ENCODE assay signal across 21 cellular contexts in genomic region chr4:89541998-89542397, GRCh38.
A peak's percentile ranks its signal among the peaks of the same experiment; 100 is the strongest.
DNase-seq lines count a peak whose midpoint lies in the region; ATAC-seq and TF ChIP-seq lines count a peak whose summit lies in the region.
"Had no signal": no experiment of that assay in that cellular context is flagged by ENCODE, and none has a peak within 500 bp of the region (broad histone marks: within the 10 kb centered on the region; RNA-seq: fewer than 3 reads in every experiment).

No MANE protein-coding gene starts in this region.

- H3K4ac ChIP-seq in IMR-90 (ENCODE audit: low read depth, low read length) (no peak overlapping the region), mesenchymal stem cell (ENCODE audit: low read depth in 1 of 2, low read length in 2 of 2) (peak overlapping the region; percentile 13 to 28)

- H2BK20ac ChIP-seq in IMR-90 (ENCODE audit: low read depth, low read length), result no peak overlapping the region; the same call in 1 of the 2 replicates

- H2AFZ ChIP-seq in IMR-90 (replicated peaks; ENCODE audit: low read length, poor library complexity) (no peak overlapping the region), mesenchymal stem cell (ENCODE audit: low read depth, low read length) (peak overlapping the region; percentile 2)

- no peak overlapping the region for H2BK120ac ChIP-seq in IMR-90 (ENCODE audit: low read depth, low read length)
- peak overlapping the region; percentile 56 for H2BK120ac ChIP-seq in mesenchymal stem cell (ENCODE audit: low read depth, low read length)

- peak overlapping the region; percentile 45 to 75 for H2BK12ac ChIP-seq in mesenchymal stem cell (ENCODE audit: low read length in 2 of 2)

- H3K9me3 Mint-ChIP-seq in stimulated activated effector memory CD8-positive, alpha-beta T cell treated with anti-CD3 and anti-CD28 coated beads, Interleukin-12 subunit alpha, Interleukin-12 subunit beta, amount 100 ng/mL, for 72 hours, result peaks cover 15% of the 10 kb centered on the region
- peaks cover 6 to 14% of the 10 kb centered on the region in 2 donors for H3K9me3 Mint-ChIP-seq in activated T-cell treated with anti-CD3 and anti-CD28 coated beads, Interleukin-2, amount 50 U/mL, for 72 hours
- H3K9me3 Mint-ChIP-seq: H9 had no signal

- H3K9me1 ChIP-seq in IMR-90 (ENCODE audit: insufficient read depth, low read length), result no peaks in the 10 kb centered on the region

- H3K4me2 ChIP-seq in IMR-90 (ENCODE audit: low read depth, low read length), result no peak overlapping the region
- H3K4me2 ChIP-seq in mesenchymal stem cell (ENCODE audit: low read length, poor library complexity, severe bottlenecking), result no peak overlapping the region

- H3K27me3 ChIP-seq in IMR-90 (ENCODE audit: control insufficient read depth, insufficient read depth, low read length) (no peaks in the 10 kb centered on the region), foreskin keratinocyte (no peaks in the 10 kb centered on the region), mesenchymal stem cell (ENCODE audit: control insufficient read depth in 1 of 2, insufficient read depth in 1 of 2, low read length in 2 of 2) (no peaks in the 10 kb centered on the region)
- H3K27me3 ChIP-seq: BE2C had no signal

- no peak overlapping the region for H3K27ac Mint-ChIP-seq in stimulated activated effector memory CD8-positive, alpha-beta T cell treated with anti-CD3 and anti-CD28 coated beads, Interleukin-12 subunit alpha, Interleukin-12 subunit beta, amount 100 ng/mL, for 72 hours
- no peak overlapping the region for H3K27ac Mint-ChIP-seq in activated T-cell treated with anti-CD3 and anti-CD28 coated beads, Interleukin-2, amount 50 U/mL, for 72 hours
- H3K27ac Mint-ChIP-seq: CD4-positive, CD25-positive, alpha-beta regulatory T cell; CD8-positive, alpha-beta memory T cell had no signal

- no peak overlapping the region for H3K56ac ChIP-seq in IMR-90 (ENCODE audit: extremely low read depth, insufficient read depth, low read length)

- no peaks in the 10 kb centered on the region for H3K79me1 ChIP-seq in IMR-90 (ENCODE audit: low read depth in 1 of 2, low read length in 2 of 2)
- no peaks in the 10 kb centered on the region for H3K79me1 ChIP-seq in mesenchymal stem cell (replicated peaks; ENCODE audit: low read length, poor library complexity, severe bottlenecking)

- no peak for TF ChIP-seq RAD21 in IMR-90 (IDR thresholded peaks at IDR 0.05; ENCODE audit: low read length)

- H3K36me3 ChIP-seq in IMR-90 (ENCODE audit: control insufficient read depth, insufficient read depth, low read length) (no peaks in the 10 kb centered on the region), mesenchymal stem cell (ENCODE audit: control insufficient read depth in 1 of 2, insufficient read depth in 2 of 2, low read depth in 1 of 2, low read length in 2 of 2) (no peaks in the 10 kb centered on the region)
- H3K36me3 ChIP-seq: BE2C had no signal

- no peaks in the 10 kb centered on the region for H3K36me3 Mint-ChIP-seq in stimulated activated effector memory CD8-positive, alpha-beta T cell treated with anti-CD3 and anti-CD28 coated beads, Interleukin-12 subunit alpha, Interleukin-12 subunit beta, amount 100 ng/mL, for 72 hours
- H3K36me3 Mint-ChIP-seq in activated T-cell treated with anti-CD3 and anti-CD28 coated beads, Interleukin-2, amount 50 U/mL, for 72 hours (ENCODE audit: insufficient read depth in 2 of 2), result peaks cover 6 to 9% of the 10 kb centered on the region in 2 donors
- H3K36me3 Mint-ChIP-seq: CD4-positive, CD25-positive, alpha-beta regulatory T cell had no signal

- H2AK5ac ChIP-seq in IMR-90 (ENCODE audit: low read depth, low read length) (0 out of 2 replicates have a peak overlapping the region, but pooled peaks have one; percentile 5), mesenchymal stem cell (ENCODE audit: low read length, severe bottlenecking) (no peak overlapping the region)

- TF ChIP-seq CTCF in IMR-90 (conservative IDR thresholded peaks at IDR 0.05; ENCODE audit: low read depth, low read length) (no peak), foreskin keratinocyte (conservative IDR thresholded peaks at IDR 0.05) (no peak)

- DNase-seq in IMR-90 (no peak), foreskin keratinocyte (no peak), mesenchymal stem cell (no peak)
- no peak for DNase-seq in stimulated activated effector memory CD8-positive, alpha-beta T cell treated with anti-CD3 and anti-CD28 coated beads, Interleukin-12 subunit alpha, Interleukin-12 subunit beta, amount 100 ng/mL, for 72 hours (ENCODE audit: low spot score in 2 of 2)
- no peak for DNase-seq in activated T-cell treated with anti-CD3 and anti-CD28 coated beads, Interleukin-2, amount 50 U/mL, for 72 hours
- DNase-seq: ACHN; BE2C; C1 segment of cervical spinal cord; CD4-positive, CD25-positive, alpha-beta regulatory T cell; CD8-positive, alpha-beta memory T cell; COR-L47; DMS 273 treated with DMSO at 0.1 percent for 48 hours; DMS53; DND-41; EL; GOT3; H9; KBM-7 had no signal

- intact Hi-C loops in IMR-90 (cut with micrococcal nuclease), result no loop called here

- no peak overlapping the region for H3K23ac ChIP-seq in IMR-90 (ENCODE audit: low read depth, low read length)
- H3K23ac ChIP-seq in mesenchymal stem cell (ENCODE audit: low read length in 2 of 2), result peak overlapping the region in 1 of 2 experiments; percentile 26

- peaks cover 38% of the 10 kb centered on the region for H3K27me3 Mint-ChIP-seq in activated T-cell treated with anti-CD3 and anti-CD28 coated beads, Interleukin-2, amount 50 U/mL, for 72 hours (ENCODE audit: low read depth)

- H3K27ac ChIP-seq in IMR-90 (ENCODE audit: insufficient read depth, low read length) (no peak overlapping the region), foreskin keratinocyte (no peak overlapping the region), mesenchymal stem cell (ENCODE audit: low read length, poor library complexity, severe bottlenecking) (no peak overlapping the region)

- H3K14ac ChIP-seq in IMR-90 (replicated peaks; ENCODE audit: low read depth, low read length) (no peak overlapping the region), mesenchymal stem cell (ENCODE audit: low read length in 2 of 2) (peak overlapping the region in 1 of 2 experiments; percentile 59)

- H4K20me1 ChIP-seq in IMR-90 (ENCODE audit: insufficient read depth, low read length), result no peaks in the 10 kb centered on the region

- H3K9ac ChIP-seq in IMR-90 (ENCODE audit: low read depth, low read length) (no peak overlapping the region), mesenchymal stem cell (ENCODE audit: low read length) (no peak overlapping the region)

- H3K9me3 ChIP-seq in IMR-90 (ENCODE audit: control insufficient read depth, insufficient read depth, low read length) (no peaks in the 10 kb centered on the region), mesenchymal stem cell (ENCODE audit: control insufficient read depth, low read length) (peaks cover 11% of the 10 kb centered on the region)
- H3K9me3 ChIP-seq: BE2C had no signal

- H2BK15ac ChIP-seq in IMR-90 (ENCODE audit: low read depth, low read length) (no peak overlapping the region), mesenchymal stem cell (ENCODE audit: low read depth, poor library complexity, severe bottlenecking) (no peak overlapping the region)

- dilution Hi-C loops in IMR-90 (cut with HindIII; ENCODE audit: low sequenced_read_pairs, unreplicated experiment), result no loop called here

- H3K18ac ChIP-seq in IMR-90 (ENCODE audit: low read depth, low read length), result no peak overlapping the region
- peak overlapping the region; percentile 61 to 91 for H3K18ac ChIP-seq in mesenchymal stem cell (ENCODE audit: low read depth in 1 of 2, low read length in 2 of 2)

- H3K4me1 ChIP-seq in IMR-90 (ENCODE audit: control insufficient read depth, insufficient read depth, low read length) (peaks cover 11% of the 10 kb centered on the region), foreskin keratinocyte (no peaks in the 10 kb centered on the region), mesenchymal stem cell (ENCODE audit: control insufficient read depth, insufficient read depth, low read depth, low read length) (no peaks in the 10 kb centered on the region)
- H3K4me1 ChIP-seq: BE2C had no signal

- no peak overlapping the region for H4K5ac ChIP-seq in IMR-90 (ENCODE audit: low read depth, low read length)

- in situ Hi-C loops in IMR-90 (cut with MboI; ENCODE audit: low sequenced_read_pairs), result no loop called here

- CTCF ChIA-PET in IMR-90 (lab: Yijun Ruan, JAX), result no interaction called here

- H2AK9ac ChIP-seq in IMR-90 (replicated peaks; ENCODE audit: low read depth, low read length, poor library complexity), result no peak overlapping the region

- no peak overlapping the region for H4K91ac ChIP-seq in IMR-90 (ENCODE audit: insufficient read depth, low read depth, low read length)
- H4K91ac ChIP-seq in mesenchymal stem cell (ENCODE audit: low read length), result peak overlapping the region; percentile 87

- H4K8ac ChIP-seq in IMR-90 (ENCODE audit: low read depth in 2 of 2, low read length in 2 of 2), result no peak overlapping the region
- peak overlapping the region; percentile 1 for H4K8ac ChIP-seq in mesenchymal stem cell (ENCODE audit: low read length)

- no peak for TF ChIP-seq POLR2A in IMR-90 (IDR thresholded peaks at IDR 0.05; ENCODE audit: low read depth, low read length)

- H3K4me3 ChIP-seq in IMR-90 (ENCODE audit: insufficient read depth, low read depth, low read length) (no peak overlapping the region), mesenchymal stem cell (ENCODE audit: insufficient read depth in 1 of 2, low read depth in 1 of 2, low read length in 2 of 2) (no peak overlapping the region)
- H3K4me3 ChIP-seq: GM12878 had no signal

- POLR2A ChIA-PET in IMR-90 (lab: Charles Lee; ENCODE audit: unreplicated experiment), result no interaction called here

- H3K4me3 Mint-ChIP-seq in stimulated activated effector memory CD8-positive, alpha-beta T cell treated with anti-CD3 and anti-CD28 coated beads, Interleukin-12 subunit alpha, Interleukin-12 subunit beta, amount 100 ng/mL, for 72 hours, result no peak overlapping the region
- no peak overlapping the region for H3K4me3 Mint-ChIP-seq in activated T-cell treated with anti-CD3 and anti-CD28 coated beads, Interleukin-2, amount 50 U/mL, for 72 hours
- H3K4me3 Mint-ChIP-seq: CD4-positive, CD25-positive, alpha-beta regulatory T cell; CD8-positive, alpha-beta memory T cell; H9 had no signal

- ATAC-seq in IMR-90 (ENCODE audit: low read depth), result no peak
- peak; percentile 21 for ATAC-seq in foreskin keratinocyte
- peak; percentile 19 for ATAC-seq in stimulated activated effector memory CD8-positive, alpha-beta T cell treated with anti-CD3 and anti-CD28 coated beads, Interleukin-12 subunit alpha, Interleukin-12 subunit beta, amount 100 ng/mL, for 72 hours
- ATAC-seq in activated T-cell treated with anti-CD3 and anti-CD28 coated beads, Interleukin-2, amount 50 U/mL, for 72 hours (replicated peaks in 1 of 2), result no peak
- ATAC-seq in GM18868 (IDR thresholded peaks at IDR 0.05; ENCODE audit: unreplicated experiment), result no peak
- no peak for ATAC-seq in GM18520 (IDR thresholded peaks at IDR 0.05; ENCODE audit: unreplicated experiment)
- ATAC-seq: GM12878 had no signal

- H2BK5ac ChIP-seq in IMR-90 (ENCODE audit: low read depth, low read length, poor library complexity, severe bottlenecking) (no peak overlapping the region), mesenchymal stem cell (ENCODE audit: low read depth, low read length, poor library complexity, severe bottlenecking) (no peak overlapping the region)

- no TSS peak for BruUV-seq in IMR-90 (replicated peaks; lab: Mats Ljungman, UMichigan)

- no peaks in the 10 kb centered on the region for H3K4me1 Mint-ChIP-seq in stimulated activated effector memory CD8-positive, alpha-beta T cell treated with anti-CD3 and anti-CD28 coated beads, Interleukin-12 subunit alpha, Interleukin-12 subunit beta, amount 100 ng/mL, for 72 hours
- peaks cover 17% of the 10 kb centered on the region for H3K4me1 Mint-ChIP-seq in activated T-cell treated with anti-CD3 and anti-CD28 coated beads, Interleukin-2, amount 50 U/mL, for 72 hours (ENCODE audit: low read depth)
- H3K4me1 Mint-ChIP-seq: CD4-positive, CD25-positive, alpha-beta regulatory T cell; CD8-positive, alpha-beta memory T cell had no signal

Comparison
In these comparisons a context has a peak if more than half of its experiments do, and no peak if none do; other contexts are left out.
1. ATAC-seq: peak in foreskin keratinocyte (single experiment) and stimulated activated effector memory CD8-positive, alpha-beta T cell treated with anti-CD3 and anti-CD28 coated beads, Interleukin-12 subunit alpha, Interleukin-12 subunit beta, amount 100 ng/mL, for 72 hours (single experiment); none in IMR-90 (single experiment), activated T-cell treated with anti-CD3 and anti-CD28 coated beads, Interleukin-2, amount 50 U/mL, for 72 hours (0 of 2), GM18868 (single experiment) and GM18520 (single experiment).